In the genomic region with DNA sequence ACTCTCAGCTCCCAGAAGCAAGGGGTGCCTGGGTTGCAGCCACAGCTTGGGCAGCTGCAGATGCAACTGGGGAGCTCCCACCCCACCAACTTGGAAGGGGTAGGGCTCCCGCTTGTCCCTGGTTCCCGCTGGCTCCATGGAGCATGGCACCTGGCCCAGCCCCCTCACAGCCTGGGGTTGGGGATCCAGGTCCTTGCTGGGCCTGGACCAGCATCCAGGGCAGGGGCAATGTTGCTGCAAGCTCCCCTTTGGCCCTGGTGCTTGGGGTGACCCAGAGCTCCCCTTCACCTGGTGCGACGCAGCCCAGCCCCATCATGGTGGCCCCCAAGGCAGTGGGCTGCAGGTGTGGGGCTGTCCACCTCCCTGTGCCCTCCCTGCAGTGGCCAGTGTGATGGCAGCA, we compare ENCODE assay signal across 24 cellular contexts.
"Had no signal": no experiment of that assay in that cellular context is flagged by ENCODE, and none has a peak within 500 bp of the region (broad histone marks: within the 10 kb centered on the region; RNA-seq: fewer than 3 reads in every experiment).

No MANE protein-coding gene starts in this region.

- DNase-seq: activated CD4-positive, alpha-beta T cell treated with anti-CD3 and anti-CD28 coated beads for 48 hours; activated CD4-positive, alpha-beta T cell treated with anti-CD3 and anti-CD28 coated beads, Interleukin-2, amount 50 U/mL, for 4 hours; activated CD4-positive, CD25-positive, alpha-beta regulatory T cell treated with anti-CD3 and anti-CD28 coated beads, Interleukin-2, amount 50 U/mL, for 72 hours; activated CD8-positive, alpha-beta memory T cell treated with anti-CD3 and anti-CD28 coated beads, Interleukin-2, amount 50 U/mL, for 48 hours; activated CD8-positive, alpha-beta T cell treated with anti-CD3 and anti-CD28 coated beads, Interleukin-2, amount 10 ng/mL, durations not matched to agents 7 days and 5 days; activated effector memory CD4-positive, alpha-beta T cell treated with Interleukin-2 at 50 U/mL for 16 hours; activated naive CD4-positive, alpha-beta T cell; activated T-cell treated with anti-CD3 and anti-CD28 coated beads, Interleukin-2, amount 50 U/mL, for 1 hour; aorta; MM.1S; NCI-H1105; NCI-H1436; NCI-H1694 treated with DMSO at 0.1 percent for 48 hours; NCI-H2029 treated with DMSO at 0.1 percent for 48 hours; NCI-H510A treated with DMSO at 0.1 percent for 48 hours; NCI-H69; NK-92 treated with Interleukin-12 subunit alpha and Interleukin-12 subunit beta, amount 100 ng/mL, for 24 hours; OCI-M1; RPMI8226; SIG-M5; T-helper 17 cell; T-helper 9 cell had no signal

- ATAC-seq: activated CD8-positive, alpha-beta T cell treated with anti-CD3 and anti-CD28 coated beads, Interleukin-2, amount 10 ng/mL, durations not matched to agents 7 days and 5 days; Panc1; T-helper 17 cell; WTC11 had no signal
